ENCODE assay signal across 20 cellular contexts in genomic region chr1:116943438-116943837, GRCh38. TPM values are rescaled to one million over a fixed set of nuclear protein-coding genes. Genes with fewer than 3 reads are reported as not detected.
A peak's percentile ranks its signal among the peaks of the same experiment; 100 is the strongest.
DNase-seq lines count a peak whose midpoint lies in the region; ATAC-seq and TF ChIP-seq lines count a peak whose summit lies in the region.
"Had no signal": no experiment of that assay in that cellular context is flagged by ENCODE, and none has a peak within 500 bp of the region (broad histone marks: within the 10 kb centered on the region; RNA-seq: fewer than 3 reads in every experiment).

No MANE protein-coding gene starts in this region.

- TF ChIP-seq EP300 in ovary (IDR thresholded peaks at IDR 0.05) = no peak

- H3K9me3 ChIP-seq in RWPE2 (ENCODE audit: severe bottlenecking) (no peaks in the 10 kb centered on the region), ovary (no peaks in the 10 kb centered on the region)
- no peaks in the 10 kb centered on the region for H3K9me3 ChIP-seq in effector memory CD4-positive, alpha-beta T cell (ENCODE audit: control insufficient read depth, low read length)
- H3K9me3 ChIP-seq: esophagus squamous epithelium, stomach, transverse colon had no signal

- no peaks in the 10 kb centered on the region for H3K27me3 ChIP-seq in RWPE2 (ENCODE audit: insufficient read depth, poor library complexity, severe bottlenecking)
- H3K27me3 ChIP-seq in foreskin keratinocyte = no peaks in the 10 kb centered on the region
- no peaks in the 10 kb centered on the region for H3K27me3 ChIP-seq in ovary
- no peaks in the 10 kb centered on the region for H3K27me3 ChIP-seq in effector memory CD4-positive, alpha-beta T cell (replicated peaks; ENCODE audit: control insufficient read depth, insufficient read depth, low read length, poor library complexity, severe bottlenecking)
- H3K27me3 ChIP-seq: esophagus squamous epithelium, stomach, transverse colon had no signal

- peaks cover 41% of the 10 kb centered on the region for H3K4me1 Mint-ChIP-seq in T-helper 1 cell treated with Interleukin-12 subunit alpha and Interleukin-12 subunit beta and Interleukin-4 antibody, amounts not matched to agents 30 μg/mL and 1 μg/mL, for 36 hours (ENCODE audit: low read depth)

- no peaks in the 10 kb centered on the region for H3K9me3 Mint-ChIP-seq in T-helper 1 cell treated with Interleukin-12 subunit alpha and Interleukin-12 subunit beta and Interleukin-4 antibody, amounts not matched to agents 30 μg/mL and 1 μg/mL, for 36 hours
- H3K9me3 Mint-ChIP-seq: CD8-positive, alpha-beta T cell had no signal

- peak; percentile 38; the same call in 2 of the 3 replicates for ATAC-seq in RWPE2 (ENCODE audit: low read depth)
- ATAC-seq in foreskin keratinocyte = peak; percentile 65
- ATAC-seq: CD8-positive, alpha-beta T cell; Right ventricle myocardium inferior had no signal

- no peak overlapping the region for H3K4me3 ChIP-seq in RWPE2 (ENCODE audit: severe bottlenecking)
- H3K4me3 ChIP-seq in ovary = no peak overlapping the region
- no peak overlapping the region for H3K4me3 ChIP-seq in effector memory CD4-positive, alpha-beta T cell (ENCODE audit: insufficient read depth, low read depth, low read length, poor library complexity, severe bottlenecking)
- H3K4me3 ChIP-seq: esophagus squamous epithelium, lung, skin epidermis, stomach, transverse colon had no signal

- H3K27ac Mint-ChIP-seq in T-helper 1 cell treated with Interleukin-12 subunit alpha and Interleukin-12 subunit beta and Interleukin-4 antibody, amounts not matched to agents 30 μg/mL and 1 μg/mL, for 36 hours = peak overlapping the region; percentile 69
- H3K27ac Mint-ChIP-seq: CD8-positive, alpha-beta T cell had no signal

- 32 to 47% (median 41%) methylated on average over 1 of the region's 1 CpG for WGBS in ovary, 3 donors

- no peak overlapping the region for H3K4me3 Mint-ChIP-seq in T-helper 1 cell treated with Interleukin-12 subunit alpha and Interleukin-12 subunit beta and Interleukin-4 antibody, amounts not matched to agents 30 μg/mL and 1 μg/mL, for 36 hours
- H3K4me3 Mint-ChIP-seq: CD8-positive, alpha-beta T cell had no signal

- no peaks in the 10 kb centered on the region for H3K4me1 ChIP-seq in RWPE2 (ENCODE audit: insufficient read depth, poor library complexity, severe bottlenecking)
- peaks cover 2% of the 10 kb centered on the region for H3K4me1 ChIP-seq in foreskin keratinocyte
- H3K4me1 ChIP-seq in ovary (ENCODE audit: insufficient read depth) = peaks cover 2% of the 10 kb centered on the region
- peaks cover 4% of the 10 kb centered on the region for H3K4me1 ChIP-seq in effector memory CD4-positive, alpha-beta T cell (ENCODE audit: control insufficient read depth, insufficient read depth, low read length, poor library complexity, severe bottlenecking)

- no peak for TF ChIP-seq CTCF in RWPE2 (IDR thresholded peaks at IDR 0.05; ENCODE audit: poor library complexity, severe bottlenecking)
- no peak for TF ChIP-seq CTCF in foreskin keratinocyte (conservative IDR thresholded peaks at IDR 0.05)
- TF ChIP-seq CTCF in ovary (IDR thresholded peaks at IDR 0.05) = no peak

- H3K36me3 ChIP-seq in RWPE2 (ENCODE audit: low read depth) = peaks cover 63% of the 10 kb centered on the region
- no peaks in the 10 kb centered on the region for H3K36me3 ChIP-seq in ovary
- no peaks in the 10 kb centered on the region for H3K36me3 ChIP-seq in effector memory CD4-positive, alpha-beta T cell (ENCODE audit: control insufficient read depth, insufficient read depth, low read length)

- DNase-seq in T-helper 1 cell (no peak), AG20443 (ENCODE audit: low spot score) (peak; percentile 18), RWPE2 (ENCODE audit: low spot score) (no peak), foreskin keratinocyte (no peak), ovary (no peak)
- no peak for DNase-seq in stimulated activated CD4-positive, alpha-beta T cell treated with anti-CD3 and anti-CD28 coated beads, Interleukin-4, amount 100 ng/mL, for 24 hours
- no peak for DNase-seq in effector memory CD4-positive, alpha-beta T cell
- DNase-seq: activated CD4-positive, alpha-beta T cell treated with anti-CD3 and anti-CD28 coated beads, Interleukin-2, amount 50 U/mL, for 1 hour; DMS53; esophagus squamous epithelium; NCI-H1930; NCI-H69; stomach; transverse colon had no signal

- TF ChIP-seq POLR2A in ovary (IDR thresholded peaks at IDR 0.05) = no peak

- no peaks in the 10 kb centered on the region for H3K27me3 Mint-ChIP-seq in T-helper 1 cell treated with Interleukin-12 subunit alpha and Interleukin-12 subunit beta and Interleukin-4 antibody, amounts not matched to agents 30 μg/mL and 1 μg/mL, for 36 hours (ENCODE audit: low read depth)

- H3K36me3 Mint-ChIP-seq in T-helper 1 cell treated with Interleukin-12 subunit alpha and Interleukin-12 subunit beta and Interleukin-4 antibody, amounts not matched to agents 30 μg/mL and 1 μg/mL, for 36 hours (ENCODE audit: low read depth) = peaks cover 10% of the 10 kb centered on the region
- H3K36me3 Mint-ChIP-seq: CD8-positive, alpha-beta T cell had no signal

- intact Hi-C loops in ovary (cut with DNase I) = loop anchor here in 1 of 4 donors (5.0 kb wide), 1 partner anchor 91 kb away; no protein-coding TSS in a partner anchor

- H3K27ac ChIP-seq in RWPE2 (ENCODE audit: poor library complexity, severe bottlenecking) = no peak overlapping the region
- H3K27ac ChIP-seq in foreskin keratinocyte = no peak overlapping the region
- H3K27ac ChIP-seq in ovary = no peak overlapping the region
- no peak overlapping the region for H3K27ac ChIP-seq in effector memory CD4-positive, alpha-beta T cell (ENCODE audit: insufficient read depth, low read length, poor library complexity, severe bottlenecking)
- H3K27ac ChIP-seq: 22Rv1, esophagus squamous epithelium, skin epidermis, stomach, transverse colon had no signal

RNA-seq across cellular contexts. Expression of gene PTGFRN, which starts 33.7 kb away (rescaled TPM):
- total RNA-seq in foreskin keratinocyte = 171 and 183 TPM in 2 replicates
- 147 and 151 TPM in 2 replicates for polyA plus RNA-seq in foreskin keratinocyte
- 10 to 100 TPM; 26.0 to 87.6 (median 65.8) TPM for total RNA-seq in ovary
- polyA plus RNA-seq in ovary = 100 to 1,000 TPM in 1 of 2 donors, 10 to 100 TPM in 1; 22.9 to 106 TPM

RNA-seq across cellular contexts. Expression of gene CD101, which starts 58.1 kb away (rescaled TPM):
- total RNA-seq in foreskin keratinocyte = 0.44 and 2.0 TPM in 2 replicates
- 0.79 and 1.3 TPM in 2 replicates for polyA plus RNA-seq in foreskin keratinocyte
- total RNA-seq in ovary = 1 to 10 TPM in 5 of 7 donors, under 1 TPM in 2; 0.36 to 1.6 (median 1.4) TPM
- polyA plus RNA-seq in ovary = 1 to 10 TPM in 1 of 2 donors, under 1 TPM in 1; 0.30 to 1.1 TPM
